Comparison of ENCODE assay signal across 8 cellular contexts in the genomic region with DNA sequence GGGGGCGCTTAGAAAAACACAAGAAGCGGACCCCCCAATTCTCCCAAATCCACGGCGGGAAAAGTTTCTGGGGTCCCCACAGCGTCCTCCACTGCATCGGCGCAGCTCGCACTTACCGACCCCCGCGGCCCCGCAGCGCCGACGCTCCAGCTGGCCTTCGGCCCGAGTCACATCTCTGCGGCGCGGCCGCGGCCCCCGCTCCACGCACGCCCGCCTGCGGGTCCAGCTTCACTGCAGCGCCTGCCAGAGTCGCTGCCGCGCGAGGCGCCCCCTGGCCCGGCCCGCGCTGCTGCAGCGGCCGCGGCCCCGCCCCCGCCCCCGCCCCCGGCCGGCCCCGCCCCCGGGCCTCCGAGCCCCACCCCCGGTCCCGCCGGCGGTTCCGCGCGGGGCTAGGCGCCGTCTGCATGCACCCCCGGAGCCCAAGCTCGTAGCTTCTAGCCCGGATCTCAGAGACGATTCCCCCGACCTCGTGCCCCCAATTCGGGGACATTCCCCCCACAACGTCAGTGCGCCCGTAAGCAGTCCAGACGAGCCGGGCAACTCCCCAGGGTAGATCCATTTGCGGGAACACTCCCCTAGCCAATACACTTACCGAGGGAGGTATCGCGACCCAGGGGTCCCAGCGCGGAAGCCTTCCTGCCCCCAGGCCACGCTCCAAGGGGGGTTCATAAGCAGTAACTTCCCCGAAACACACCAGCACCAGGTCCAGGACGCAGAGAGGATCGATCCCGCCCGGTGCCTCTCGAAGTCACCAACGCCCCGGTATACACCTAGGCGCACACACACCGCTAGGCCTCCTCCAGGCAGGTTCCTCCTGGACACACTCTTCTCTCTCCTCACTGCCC. TPM values are rescaled to one million over a fixed set of nuclear protein-coding genes. Genes with fewer than 3 reads are reported as not detected.
A peak's percentile ranks its signal among the peaks of the same experiment; 100 is the strongest.
DNase-seq lines count a peak whose midpoint lies in the region; ATAC-seq, FAIRE-seq and TF ChIP-seq lines count a peak whose summit lies in the region.

A gene with protein sequence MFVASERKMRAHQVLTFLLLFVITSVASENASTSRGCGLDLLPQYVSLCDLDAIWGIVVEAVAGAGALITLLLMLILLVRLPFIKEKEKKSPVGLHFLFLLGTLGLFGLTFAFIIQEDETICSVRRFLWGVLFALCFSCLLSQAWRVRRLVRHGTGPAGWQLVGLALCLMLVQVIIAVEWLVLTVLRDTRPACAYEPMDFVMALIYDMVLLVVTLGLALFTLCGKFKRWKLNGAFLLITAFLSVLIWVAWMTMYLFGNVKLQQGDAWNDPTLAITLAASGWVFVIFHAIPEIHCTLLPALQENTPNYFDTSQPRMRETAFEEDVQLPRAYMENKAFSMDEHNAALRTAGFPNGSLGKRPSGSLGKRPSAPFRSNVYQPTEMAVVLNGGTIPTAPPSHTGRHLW (minus strand): TSS at position 238 of the 845 bp plus-strand sequence. CDS start 12,003 bp downstream, outside the sequence.

- 12% methylated on average over 85 of the region's 85 CpGs for WGBS in ectodermal cell, 2 experiments
- WGBS in lung, 2 donors: 1 to 2% methylated on average over 66 to 85 of the region's 85 CpGs

- H3K9me3 ChIP-seq in ectodermal cell (ENCODE audit: control insufficient read depth, low read length): no peaks in the 10 kb centered on the region
- no peaks in the 10 kb centered on the region for H3K9me3 ChIP-seq in lung (ENCODE audit: control insufficient read depth in 2 of 2, insufficient read depth in 1 of 2, low read length in 1 of 2)

- no peak for FAIRE-seq in D721Med (lab: Jason Lieb, UNC)

- peak within 1 kb of the TSS; percentile 18 for H3K27ac ChIP-seq in ectodermal cell (ENCODE audit: insufficient read depth, low read depth, low read length, poor library complexity, severe bottlenecking)
- peak within 1 kb of the TSS in 1 of 2 donors; percentile 90 for H3K27ac ChIP-seq in lung (ENCODE audit: low read depth in 1 of 2, low read length in 1 of 2)

- ATAC-seq in lung (ENCODE audit: insufficient read depth, low FRiP score) (peak; percentile 38), GM18511 (IDR thresholded peaks at IDR 0.05; ENCODE audit: unreplicated experiment) (no peak)

- no peak for DNase-seq in D721Med (ENCODE audit: insufficient read length, low spot score)
- peak; percentile 33 for DNase-seq in NAMALWA (ENCODE audit: low spot score)
- DNase-seq in activated CD4-positive, alpha-beta T cell treated with anti-CD3 and anti-CD28 coated beads, Interleukin-2, amount 50 U/mL, for 4 hours: peak; percentile 24 to 31
- no peak for DNase-seq in lung (ENCODE audit: low spot score)
- DNase-seq in stimulated activated CD4-positive, alpha-beta T cell treated with anti-CD3 and anti-CD28 coated beads, TNF-alpha, amount 100 ng/mL, for 1 hour (ENCODE audit: low read depth in 3 of 3, low spot score in 1 of 3): peak in 2 of 3 donors; percentile 20 to 31
- no peak for DNase-seq in DMS153 treated with DMSO at 0.1 percent for 48 hours (lab: John Stamatoyannopoulos, UW; ENCODE audit: unreplicated experiment)

- H3K27me3 ChIP-seq in ectodermal cell (ENCODE audit: control insufficient read depth, insufficient read depth, low read length, poor library complexity, severe bottlenecking) (peaks cover 7% of the 10 kb centered on the region), lung (ENCODE audit: control insufficient read depth, insufficient read depth) (no peaks in the 10 kb centered on the region)

- H3K4me3 ChIP-seq in ectodermal cell (ENCODE audit: insufficient read depth, low read depth, low read length) (peak within 1 kb of the TSS; percentile 76), lung (peak within 1 kb of the TSS; percentile 70)

- TF ChIP-seq CTCF in D721Med (IDR thresholded peaks at IDR 0.05; ENCODE audit: insufficient read depth, missing control alignments) (peak; percentile 29), lung (IDR thresholded peaks at IDR 0.05; ENCODE audit: control extremely low read depth, extremely low read depth) (no peak)

- H3K4me1 ChIP-seq in ectodermal cell (ENCODE audit: control insufficient read depth, insufficient read depth, low read length) (no peaks in the 10 kb centered on the region), lung (ENCODE audit: control insufficient read depth in 2 of 2, insufficient read depth in 2 of 2, low read length in 2 of 2) (no peaks in the 10 kb centered on the region)

- H3K36me3 ChIP-seq in ectodermal cell (ENCODE audit: control insufficient read depth, insufficient read depth, low read length) (no peaks in the 10 kb centered on the region), lung (ENCODE audit: control insufficient read depth in 2 of 2, insufficient read depth in 2 of 2, low read length in 2 of 2) (no peaks in the 10 kb centered on the region)

RNA-seq across cellular contexts. Expression of the gene that starts here (rescaled TPM):
- 41.5 TPM for polyA plus RNA-seq in ectodermal cell (2013, experiment 1 of 4)
- 49.6 TPM for polyA plus RNA-seq in ectodermal cell (2013, experiment 2 of 4)
- 36.9 TPM for polyA plus RNA-seq in ectodermal cell (2013, experiment 3 of 4)
- polyA plus RNA-seq in ectodermal cell (2013, experiment 4 of 4): 41.6 TPM
- total RNA-seq in lung: 10 to 100 TPM; 11.7 to 21.2 TPM
- 1 to 10 TPM; 6.8 to 7.3 TPM for polyA plus RNA-seq in lung

Comparison
In these comparisons a context has a peak if more than half of its experiments do, and no peak if none do; other contexts are left out.
1. DNase-seq: peak in NAMALWA (single experiment), activated CD4-positive, alpha-beta T cell treated with anti-CD3 and anti-CD28 coated beads, Interleukin-2, amount 50 U/mL, for 4 hours (2 of 2) and stimulated activated CD4-positive, alpha-beta T cell treated with anti-CD3 and anti-CD28 coated beads, TNF-alpha, amount 100 ng/mL, for 1 hour (2 of 3); none in D721Med (single experiment), lung (single experiment) and DMS153 treated with DMSO at 0.1 percent for 48 hours (single experiment).